In the genomic region with DNA sequence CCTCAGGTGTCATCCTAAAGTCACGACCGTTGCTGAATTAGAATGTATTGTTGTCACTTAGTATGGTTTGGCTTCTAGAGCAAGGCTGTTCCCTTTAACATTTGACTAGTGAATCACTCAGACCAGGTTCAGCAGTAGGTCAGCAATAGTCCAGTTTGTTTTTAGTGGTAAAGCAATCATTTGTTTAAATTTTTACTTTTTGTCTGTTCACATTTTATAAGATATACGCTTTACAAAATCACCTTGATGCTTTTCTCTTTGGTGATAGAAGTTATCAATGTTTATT, we compare ENCODE assay signal across 1 cellular context.
TF ChIP-seq lines count a peak whose summit lies in the region.

No MANE protein-coding gene starts in this region.

TF ChIP-seq in GM12878, 131 proteins besides CTCF, POLR2A, EP300 and RAD21:
- TF ChIP-seq CREM (IDR thresholded peaks at IDR 0.05; ENCODE audit: low read depth) (no peak), SPI1 (IDR thresholded peaks at IDR 0.05; ENCODE audit: borderline replicate concordance, insufficient read depth, low read depth, low read length) (no peak), ZNF217 (IDR thresholded peaks at IDR 0.05) (no peak), ASH2L (IDR thresholded peaks at IDR 0.05; ENCODE audit: borderline replicate concordance, low read depth) (no peak), RB1 (IDR thresholded peaks at IDR 0.05; ENCODE audit: borderline replicate concordance) (no peak), TCF3 (IDR thresholded peaks at IDR 0.05; ENCODE audit: borderline replicate concordance, insufficient read depth, low read depth, low read length) (no peak), CBX3 (IDR thresholded peaks at IDR 0.05; ENCODE audit: borderline replicate concordance, low read depth) (no peak), ZNF384 (IDR thresholded peaks at IDR 0.05; ENCODE audit: borderline replicate concordance, low read depth, low read length) (no peak), NR2F1 (conservative IDR thresholded peaks at IDR 0.05) (no peak), CREB1 (IDR thresholded peaks at IDR 0.05; ENCODE audit: low read depth) (no peak)
- TF ChIP-seq, protein P1, sequence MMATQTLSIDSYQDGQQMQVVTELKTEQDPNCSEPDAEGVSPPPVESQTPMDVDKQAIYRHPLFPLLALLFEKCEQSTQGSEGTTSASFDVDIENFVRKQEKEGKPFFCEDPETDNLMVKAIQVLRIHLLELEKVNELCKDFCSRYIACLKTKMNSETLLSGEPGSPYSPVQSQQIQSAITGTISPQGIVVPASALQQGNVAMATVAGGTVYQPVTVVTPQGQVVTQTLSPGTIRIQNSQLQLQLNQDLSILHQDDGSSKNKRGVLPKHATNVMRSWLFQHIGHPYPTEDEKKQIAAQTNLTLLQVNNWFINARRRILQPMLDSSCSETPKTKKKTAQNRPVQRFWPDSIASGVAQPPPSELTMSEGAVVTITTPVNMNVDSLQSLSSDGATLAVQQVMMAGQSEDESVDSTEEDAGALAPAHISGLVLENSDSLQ (IDR thresholded peaks at IDR 0.05), result no peak
- TF ChIP-seq, protein P2, sequence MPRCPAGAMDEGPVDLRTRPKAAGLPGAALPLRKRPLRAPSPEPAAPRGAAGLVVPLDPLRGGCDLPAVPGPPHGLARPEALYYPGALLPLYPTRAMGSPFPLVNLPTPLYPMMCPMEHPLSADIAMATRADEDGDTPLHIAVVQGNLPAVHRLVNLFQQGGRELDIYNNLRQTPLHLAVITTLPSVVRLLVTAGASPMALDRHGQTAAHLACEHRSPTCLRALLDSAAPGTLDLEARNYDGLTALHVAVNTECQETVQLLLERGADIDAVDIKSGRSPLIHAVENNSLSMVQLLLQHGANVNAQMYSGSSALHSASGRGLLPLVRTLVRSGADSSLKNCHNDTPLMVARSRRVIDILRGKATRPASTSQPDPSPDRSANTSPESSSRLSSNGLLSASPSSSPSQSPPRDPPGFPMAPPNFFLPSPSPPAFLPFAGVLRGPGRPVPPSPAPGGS (IDR thresholded peaks at IDR 0.05; ENCODE audit: borderline replicate concordance, insufficient read depth, low read depth, low read length, poor library complexity, severe bottlenecking), result no peak
- TF ChIP-seq, protein P3, sequence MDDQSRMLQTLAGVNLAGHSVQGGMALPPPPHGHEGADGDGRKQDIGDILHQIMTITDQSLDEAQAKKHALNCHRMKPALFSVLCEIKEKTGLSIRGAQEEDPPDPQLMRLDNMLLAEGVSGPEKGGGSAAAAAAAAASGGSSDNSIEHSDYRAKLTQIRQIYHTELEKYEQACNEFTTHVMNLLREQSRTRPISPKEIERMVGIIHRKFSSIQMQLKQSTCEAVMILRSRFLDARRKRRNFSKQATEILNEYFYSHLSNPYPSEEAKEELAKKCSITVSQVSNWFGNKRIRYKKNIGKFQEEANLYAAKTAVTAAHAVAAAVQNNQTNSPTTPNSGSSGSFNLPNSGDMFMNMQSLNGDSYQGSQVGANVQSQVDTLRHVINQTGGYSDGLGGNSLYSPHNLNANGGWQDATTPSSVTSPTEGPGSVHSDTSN (IDR thresholded peaks at IDR 0.05; ENCODE audit: insufficient replicate concordance, low read depth, low read length), result no peak
- TF ChIP-seq, protein P4, sequence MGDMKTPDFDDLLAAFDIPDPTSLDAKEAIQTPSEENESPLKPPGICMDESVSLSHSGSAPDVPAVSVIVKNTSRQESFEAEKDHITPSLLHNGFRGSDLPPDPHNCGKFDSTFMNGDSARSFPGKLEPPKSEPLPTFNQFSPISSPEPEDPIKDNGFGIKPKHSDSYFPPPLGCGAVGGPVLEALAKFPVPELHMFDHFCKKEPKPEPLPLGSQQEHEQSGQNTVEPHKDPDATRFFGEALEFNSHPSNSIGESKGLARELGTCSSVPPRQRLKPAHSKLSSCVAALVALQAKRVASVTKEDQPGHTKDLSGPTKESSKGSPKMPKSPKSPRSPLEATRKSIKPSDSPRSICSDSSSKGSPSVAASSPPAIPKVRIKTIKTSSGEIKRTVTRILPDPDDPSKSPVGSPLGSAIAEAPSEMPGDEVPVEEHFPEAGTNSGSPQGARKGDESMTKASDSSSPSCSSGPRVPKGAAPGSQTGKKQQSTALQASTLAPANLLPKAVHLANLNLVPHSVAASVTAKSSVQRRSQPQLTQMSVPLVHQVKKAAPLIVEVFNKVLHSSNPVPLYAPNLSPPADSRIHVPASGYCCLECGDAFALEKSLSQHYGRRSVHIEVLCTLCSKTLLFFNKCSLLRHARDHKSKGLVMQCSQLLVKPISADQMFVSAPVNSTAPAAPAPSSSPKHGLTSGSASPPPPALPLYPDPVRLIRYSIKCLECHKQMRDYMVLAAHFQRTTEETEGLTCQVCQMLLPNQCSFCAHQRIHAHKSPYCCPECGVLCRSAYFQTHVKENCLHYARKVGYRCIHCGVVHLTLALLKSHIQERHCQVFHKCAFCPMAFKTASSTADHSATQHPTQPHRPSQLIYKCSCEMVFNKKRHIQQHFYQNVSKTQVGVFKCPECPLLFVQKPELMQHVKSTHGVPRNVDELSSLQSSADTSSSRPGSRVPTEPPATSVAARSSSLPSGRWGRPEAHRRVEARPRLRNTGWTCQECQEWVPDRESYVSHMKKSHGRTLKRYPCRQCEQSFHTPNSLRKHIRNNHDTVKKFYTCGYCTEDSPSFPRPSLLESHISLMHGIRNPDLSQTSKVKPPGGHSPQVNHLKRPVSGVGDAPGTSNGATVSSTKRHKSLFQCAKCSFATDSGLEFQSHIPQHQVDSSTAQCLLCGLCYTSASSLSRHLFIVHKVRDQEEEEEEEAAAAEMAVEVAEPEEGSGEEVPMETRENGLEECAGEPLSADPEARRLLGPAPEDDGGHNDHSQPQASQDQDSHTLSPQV (IDR thresholded peaks at IDR 0.05), result no peak
- TF ChIP-seq, protein P5, sequence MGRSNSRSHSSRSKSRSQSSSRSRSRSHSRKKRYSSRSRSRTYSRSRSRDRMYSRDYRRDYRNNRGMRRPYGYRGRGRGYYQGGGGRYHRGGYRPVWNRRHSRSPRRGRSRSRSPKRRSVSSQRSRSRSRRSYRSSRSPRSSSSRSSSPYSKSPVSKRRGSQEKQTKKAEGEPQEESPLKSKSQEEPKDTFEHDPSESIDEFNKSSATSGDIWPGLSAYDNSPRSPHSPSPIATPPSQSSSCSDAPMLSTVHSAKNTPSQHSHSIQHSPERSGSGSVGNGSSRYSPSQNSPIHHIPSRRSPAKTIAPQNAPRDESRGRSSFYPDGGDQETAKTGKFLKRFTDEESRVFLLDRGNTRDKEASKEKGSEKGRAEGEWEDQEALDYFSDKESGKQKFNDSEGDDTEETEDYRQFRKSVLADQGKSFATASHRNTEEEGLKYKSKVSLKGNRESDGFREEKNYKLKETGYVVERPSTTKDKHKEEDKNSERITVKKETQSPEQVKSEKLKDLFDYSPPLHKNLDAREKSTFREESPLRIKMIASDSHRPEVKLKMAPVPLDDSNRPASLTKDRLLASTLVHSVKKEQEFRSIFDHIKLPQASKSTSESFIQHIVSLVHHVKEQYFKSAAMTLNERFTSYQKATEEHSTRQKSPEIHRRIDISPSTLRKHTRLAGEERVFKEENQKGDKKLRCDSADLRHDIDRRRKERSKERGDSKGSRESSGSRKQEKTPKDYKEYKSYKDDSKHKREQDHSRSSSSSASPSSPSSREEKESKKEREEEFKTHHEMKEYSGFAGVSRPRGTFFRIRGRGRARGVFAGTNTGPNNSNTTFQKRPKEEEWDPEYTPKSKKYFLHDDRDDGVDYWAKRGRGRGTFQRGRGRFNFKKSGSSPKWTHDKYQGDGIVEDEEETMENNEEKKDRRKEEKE (IDR thresholded peaks at IDR 0.05), result no peak
